13 cellular contexts compared by ENCODE assay signal in the genomic region with DNA sequence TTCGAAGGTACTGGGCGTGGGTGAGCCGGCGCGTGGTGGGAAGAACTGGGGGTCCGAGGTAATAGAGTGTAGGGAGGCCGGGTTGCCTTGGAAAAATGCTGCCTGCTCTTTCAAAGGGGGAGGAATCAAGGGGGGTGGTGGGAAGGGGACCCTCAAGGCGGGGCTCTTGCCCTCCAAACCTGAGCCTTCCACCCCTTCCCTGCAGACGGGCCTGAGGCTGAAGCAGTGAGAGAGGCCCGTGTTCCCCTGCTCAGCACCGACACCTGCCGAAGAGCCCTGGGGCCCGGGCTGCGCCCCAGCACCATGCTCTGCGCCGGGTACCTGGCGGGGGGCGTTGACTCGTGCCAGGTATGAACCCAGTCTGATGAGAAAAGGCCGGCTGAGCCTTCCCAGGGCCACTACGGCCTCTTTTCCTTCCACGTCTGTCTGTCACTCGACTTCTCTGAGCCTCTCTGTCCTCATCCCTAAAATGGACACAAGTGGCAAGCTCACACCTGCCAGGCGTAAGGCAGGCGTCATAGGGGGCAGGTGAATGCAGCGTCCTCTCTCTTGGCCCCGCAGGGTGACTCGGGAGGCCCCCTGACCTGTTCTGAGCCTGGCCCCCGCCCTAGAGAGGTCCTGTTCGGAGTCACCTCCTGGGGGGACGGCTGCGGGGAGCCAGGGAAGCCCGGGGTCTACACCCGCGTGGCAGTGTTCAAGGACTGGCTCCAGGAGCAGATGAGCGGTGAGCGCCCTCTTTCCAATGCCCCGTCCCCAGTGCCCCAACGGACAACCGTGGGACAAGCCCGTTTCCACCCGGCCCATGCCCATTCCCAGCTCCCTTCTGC. TPM values are rescaled to one million over a fixed set of nuclear protein-coding genes. Genes with fewer than 3 reads are reported as not detected.
DNase-seq lines count a peak whose midpoint lies in the region; TF ChIP-seq lines count a peak whose summit lies in the region.
"Had no signal": no experiment of that assay in that cellular context is flagged by ENCODE, and none has a peak within 500 bp of the region (broad histone marks: within the 10 kb centered on the region; RNA-seq: fewer than 3 reads in every experiment).

No MANE protein-coding gene starts in this region.

- TF ChIP-seq POLR2A in esophagus muscularis mucosa (IDR thresholded peaks at IDR 0.05; ENCODE audit: low read depth): no peak

- peak overlapping the region; percentile 96 for H3K23ac ChIP-seq in neuronal stem cell (ENCODE audit: low read depth, low read length, poor library complexity)

- no peak overlapping the region for H3K4ac ChIP-seq in neuronal stem cell (ENCODE audit: low read length)

- no peak for TF ChIP-seq CTCF in dorsolateral prefrontal cortex (IDR thresholded peaks at IDR 0.05 in 54 of 56, conservative IDR thresholded peaks at IDR 0.05 in 2 of 56; ENCODE audit: low read depth in 1 of 56, partially characterized antibody in 56 of 56)
- no peak for TF ChIP-seq CTCF in esophagus muscularis mucosa (IDR thresholded peaks at IDR 0.05)

- H3K9me3 ChIP-seq in HUES48 (ENCODE audit: control insufficient read depth, insufficient read depth, low read length): no peaks in the 10 kb centered on the region
- H3K9me3 ChIP-seq in neuronal stem cell (replicated peaks in 1 of 2; ENCODE audit: control insufficient read depth in 2 of 2, insufficient read depth in 1 of 2, low read depth in 1 of 2, low read length in 2 of 2): no peaks in the 10 kb centered on the region
- H3K9me3 ChIP-seq in esophagus muscularis mucosa: no peaks in the 10 kb centered on the region

- DNase-seq in NCI-H748 (lab: John Stamatoyannopoulos, UW; ENCODE audit: unreplicated experiment) (peak; percentile 13), NCI-H748 treated with DMSO at 0.1 percent for 48 hours (lab: John Stamatoyannopoulos, UW) (no peak), dorsolateral prefrontal cortex (no peak), neuronal stem cell (ENCODE audit: low spot score) (no peak), mesenteric fat pad (ENCODE audit: low spot score) (no peak), esophagus muscularis mucosa (ENCODE audit: extremely low spot score) (no peak), NCI-H82 (lab: John Stamatoyannopoulos, UW) (no peak)
- DNase-seq: DMS79, NCI-H2029 treated with DMSO at 0.1 percent for 48 hours had no signal

- H3K79me1 ChIP-seq in neuronal stem cell (ENCODE audit: low read depth, low read length): peaks cover 2% of the 10 kb centered on the region

- H2BK12ac ChIP-seq in neuronal stem cell (ENCODE audit: low read length): no peak overlapping the region

- peak overlapping the region; percentile 90 for H2AK5ac ChIP-seq in neuronal stem cell (ENCODE audit: low read depth, low read length)

- H2AFZ ChIP-seq in neuronal stem cell (ENCODE audit: low read length): peak overlapping the region; percentile 95

- H4K91ac ChIP-seq in neuronal stem cell (ENCODE audit: low read depth, low read length, poor library complexity): no peak overlapping the region

- H3K27ac ChIP-seq in HUES48 (ENCODE audit: low read depth, low read length) (no peak overlapping the region), dorsolateral prefrontal cortex (peak overlapping the region in 1 of 59 donors; percentile 65), neuronal stem cell (replicated peaks; ENCODE audit: low read length) (no peak overlapping the region), esophagus muscularis mucosa (replicated peaks in 1 of 4) (no peak overlapping the region)
- H3K27ac ChIP-seq: KMS-11 had no signal

- intact Hi-C loops in dorsolateral prefrontal cortex (cut with DNase I): loop anchor here (2.0 to 10.0 kb wide), 5 partner anchors 76 to 621 kb away; no protein-coding TSS in a partner anchor
- intact Hi-C loops in esophagus muscularis mucosa (cut with DNase I): loop anchor here (2.0 to 10.0 kb wide), 2 partner anchors 82 to 618 kb away; no protein-coding TSS in a partner anchor

- WGBS in neuronal stem cell (ENCODE audit: extremely low coverage in 2 of 2, insufficient read length in 2 of 2, insufficient replicate concordance in 1 of 2), 2 donors: no CpG with 5 or more reads among the region's 42 CpGs
- 25% methylated on average over 16 of the region's 42 CpGs for WGBS in esophagus muscularis mucosa

- H3K14ac ChIP-seq in neuronal stem cell (ENCODE audit: low read length): peak overlapping the region; percentile 71

- no peak for TF ChIP-seq EP300 in esophagus muscularis mucosa (IDR thresholded peaks at IDR 0.05)

- H4K8ac ChIP-seq in neuronal stem cell (ENCODE audit: low read depth, low read length): no peak overlapping the region

- no peak overlapping the region for H2BK15ac ChIP-seq in neuronal stem cell (ENCODE audit: low read length)

- no peak overlapping the region for H3K9ac ChIP-seq in HUES48 (ENCODE audit: low read depth, low read length)
- H3K9ac ChIP-seq in neuronal stem cell (ENCODE audit: low read depth, low read length, poor library complexity): no peak overlapping the region
- H3K9ac ChIP-seq: KMS-11 had no signal

- H3K4me3 ChIP-seq in HUES48 (ENCODE audit: low read depth, low read length): peak overlapping the region; percentile 68
- H3K4me3 ChIP-seq in dorsolateral prefrontal cortex: peak overlapping the region in 56 of 59 donors; percentile 25 to 69 (median 54)
- H3K4me3 ChIP-seq in neuronal stem cell (ENCODE audit: low read length in 2 of 2): peak overlapping the region in 1 of 2 donors; percentile 30
- peak overlapping the region in 2 of 4 donors; percentile 31 to 41 for H3K4me3 ChIP-seq in esophagus muscularis mucosa

- H3K27me3 ChIP-seq in HUES48 (ENCODE audit: control insufficient read depth, insufficient read depth, low read length) (peaks cover 65% of the 10 kb centered on the region), dorsolateral prefrontal cortex (peaks cover 0 to 57% (median 29%) of the 10 kb centered on the region in 45 donors), neuronal stem cell (ENCODE audit: control insufficient read depth in 3 of 3, insufficient read depth in 3 of 3, low read depth in 1 of 3, low read length in 3 of 3) (peaks cover 17 to 71% (median 33%) of the 10 kb centered on the region in 3 experiments), esophagus muscularis mucosa (peaks cover 6 to 90% (median 44%) of the 10 kb centered on the region in 4 donors)

- H3K36me3 ChIP-seq in HUES48 (ENCODE audit: control insufficient read depth, insufficient read depth, low read length) (no peaks in the 10 kb centered on the region), neuronal stem cell (replicated peaks in 1 of 2; ENCODE audit: control insufficient read depth in 2 of 2, insufficient read depth in 2 of 2, low read length in 2 of 2) (no peaks in the 10 kb centered on the region), esophagus muscularis mucosa (no peaks in the 10 kb centered on the region)

- H3K18ac ChIP-seq in neuronal stem cell (ENCODE audit: low read length): peak overlapping the region; percentile 55

- H2BK120ac ChIP-seq in neuronal stem cell (ENCODE audit: low read depth, low read length): no peak overlapping the region

- peaks cover 8% of the 10 kb centered on the region; the same call in 1 of the 2 replicates for H3K4me1 ChIP-seq in HUES48 (ENCODE audit: control insufficient read depth, insufficient read depth, low read length)
- peaks cover 6 to 13% of the 10 kb centered on the region in 2 donors for H3K4me1 ChIP-seq in neuronal stem cell (ENCODE audit: control insufficient read depth in 2 of 2, insufficient read depth in 1 of 2, low read depth in 1 of 2, low read length in 2 of 2)
- H3K4me1 ChIP-seq in esophagus muscularis mucosa: peaks cover 31 to 43% (median 38%) of the 10 kb centered on the region in 4 donors

- H2BK5ac ChIP-seq in neuronal stem cell (ENCODE audit: low read length): peak overlapping the region; percentile 24

- H3K4me2 ChIP-seq in neuronal stem cell (ENCODE audit: insufficient read depth, low read length, poor library complexity, severe bottlenecking): peak overlapping the region; percentile 88
- H3K4me2 ChIP-seq: KMS-11 had no signal

RNA-seq across cellular contexts. Expression of gene PRSS56, which starts 2.9 kb away (rescaled TPM):
- total RNA-seq in dorsolateral prefrontal cortex (1 to 10 TPM in 33 of 120 experiments, under 1 TPM in 73, not detected in 14; 0.24 to 2.5 (median 0.77) TPM), mesenteric fat pad (not detected), esophagus muscularis mucosa (not detected)
- polyA plus RNA-seq in neuronal stem cell (2013, experiment 1 of 2): not detected
- polyA plus RNA-seq in neuronal stem cell (2013, experiment 2 of 2): not detected
- total RNA-seq: ureter had no signal
- polyA plus RNA-seq: adipose tissue had no signal

RNA-seq across cellular contexts. Expression of gene CHRND, which starts 2.9 kb away (rescaled TPM):
- total RNA-seq in dorsolateral prefrontal cortex (under 1 TPM in 34 of 120 experiments, not detected in 86; 0.13 to 0.93 (median 0.33) TPM), mesenteric fat pad (not detected), esophagus muscularis mucosa (not detected)
- 0.18 TPM for polyA plus RNA-seq in neuronal stem cell (2013, experiment 1 of 2)
- 0.14 TPM for polyA plus RNA-seq in neuronal stem cell (2013, experiment 2 of 2)
- total RNA-seq: ureter had no signal

RNA-seq across cellular contexts. Expression of gene CHRNG, which starts 16.4 kb away (rescaled TPM):
- total RNA-seq in dorsolateral prefrontal cortex (not detected), mesenteric fat pad (not detected), esophagus muscularis mucosa (not detected)
- polyA plus RNA-seq in neuronal stem cell (2013, experiment 1 of 2): not detected
- polyA plus RNA-seq in neuronal stem cell (2013, experiment 2 of 2): not detected
- total RNA-seq: ureter had no signal
- polyA plus RNA-seq: adipose tissue had no signal

RNA-seq across cellular contexts. Expression of gene TIGD1, which starts 27.3 kb away (rescaled TPM):
- total RNA-seq in dorsolateral prefrontal cortex (10 to 100 TPM in 1 of 120 experiments, 1 to 10 TPM in 119; 4.1 to 10.9 (median 6.5) TPM), mesenteric fat pad (2.2 TPM), esophagus muscularis mucosa (1 to 10 TPM; 1.2 to 1.7 (median 1.6) TPM)
- 10.3 TPM for polyA plus RNA-seq in neuronal stem cell (2013, experiment 1 of 2)
- 10.3 TPM for polyA plus RNA-seq in neuronal stem cell (2013, experiment 2 of 2)

RNA-seq across cellular contexts. Expression of gene EIF4E2, which starts 27.4 kb away (rescaled TPM):
- total RNA-seq in dorsolateral prefrontal cortex (10 to 100 TPM; 38.9 to 64.3 (median 51.5) TPM), mesenteric fat pad (46.9 TPM), esophagus muscularis mucosa (10 to 100 TPM; 37.0 to 55.8 (median 44.2) TPM)
- 57.9 TPM for polyA plus RNA-seq in neuronal stem cell (2013, experiment 1 of 2)
- polyA plus RNA-seq in neuronal stem cell (2013, experiment 2 of 2): 58.5 TPM
